28 cellular contexts compared by ENCODE assay signal in genomic region chr11:121961228-121961860, GRCh38.
DNase-seq lines count a peak whose midpoint lies in the region; ATAC-seq, FAIRE-seq and TF ChIP-seq lines count a peak whose summit lies in the region.
"Had no signal": no experiment of that assay in that cellular context is flagged by ENCODE, and none has a peak within 500 bp of the region (broad histone marks: within the 10 kb centered on the region; RNA-seq: fewer than 3 reads in every experiment).

No MANE protein-coding gene starts in this region.

- H2AFZ ChIP-seq in astrocyte (ENCODE audit: low read depth, low read length) (no peak overlapping the region), smooth muscle cell (ENCODE audit: low read depth) (peak overlapping the region; percentile 75)
- H2AFZ ChIP-seq: hepatocyte had no signal

- H3K4me2 ChIP-seq in astrocyte (ENCODE audit: low read length), result no peak overlapping the region
- no peak overlapping the region for H3K4me2 ChIP-seq in smooth muscle cell
- H3K4me2 ChIP-seq: hepatocyte had no signal

- no peak overlapping the region for H3K4me3 Mint-ChIP-seq in astrocyte (ENCODE audit: unreplicated experiment)
- H3K4me3 Mint-ChIP-seq: activated T-cell treated with anti-CD3 and anti-CD28 coated beads, Interleukin-2, amount 50 U/mL, for 72 hours; immature natural killer cell; T-helper 17 cell had no signal

- H3K4me3 ChIP-seq in astrocyte (ENCODE audit: insufficient read depth, low read depth, low read length) (no peak overlapping the region), smooth muscle cell (no peak overlapping the region)
- H3K4me3 ChIP-seq: dorsolateral prefrontal cortex, hepatocyte, left lung, SJSA1, upper lobe of left lung had no signal

- no peaks in the 10 kb centered on the region for H4K20me1 ChIP-seq in astrocyte (ENCODE audit: insufficient read depth, low read length)
- no peaks in the 10 kb centered on the region for H4K20me1 ChIP-seq in smooth muscle cell (ENCODE audit: low read depth)

- H3K9me3 Mint-ChIP-seq in astrocyte (ENCODE audit: unreplicated experiment), result peaks cover 2% of the 10 kb centered on the region
- H3K9me3 Mint-ChIP-seq: activated T-cell treated with anti-CD3 and anti-CD28 coated beads, Interleukin-2, amount 50 U/mL, for 72 hours; immature natural killer cell had no signal

- H3K9me3 ChIP-seq in astrocyte (ENCODE audit: insufficient read depth, low read depth, low read length), result no peaks in the 10 kb centered on the region
- no peaks in the 10 kb centered on the region for H3K9me3 ChIP-seq in smooth muscle cell (replicated peaks; ENCODE audit: low read depth)
- H3K9me3 ChIP-seq: left lung, SJSA1, upper lobe of left lung had no signal

- H3K9ac ChIP-seq in astrocyte (ENCODE audit: low read length), result no peak overlapping the region
- no peak overlapping the region for H3K9ac ChIP-seq in smooth muscle cell (ENCODE audit: low read depth)

- ATAC-seq in HG03039 (IDR thresholded peaks at IDR 0.05; ENCODE audit: unreplicated experiment) (no peak), GM19452 (IDR thresholded peaks at IDR 0.05; ENCODE audit: unreplicated experiment) (no peak), GM19397 (IDR thresholded peaks at IDR 0.05; ENCODE audit: unreplicated experiment) (no peak)
- ATAC-seq: activated T-cell treated with anti-CD3 and anti-CD28 coated beads, Interleukin-2, amount 50 U/mL, for 72 hours; foreskin keratinocyte; left lung; T-helper 17 cell had no signal

- no peaks in the 10 kb centered on the region for H3K36me3 ChIP-seq in astrocyte (ENCODE audit: insufficient read depth, low read length)
- H3K36me3 ChIP-seq in smooth muscle cell (ENCODE audit: low read depth), result no peaks in the 10 kb centered on the region
- H3K36me3 ChIP-seq: left lung, SJSA1, upper lobe of left lung had no signal

- H3K27me3 ChIP-seq in astrocyte (ENCODE audit: insufficient read depth, low read length), result no peaks in the 10 kb centered on the region
- no peaks in the 10 kb centered on the region for H3K27me3 ChIP-seq in smooth muscle cell (ENCODE audit: low read depth)
- H3K27me3 ChIP-seq: dorsolateral prefrontal cortex, foreskin keratinocyte, hepatocyte, left lung, SJSA1, upper lobe of left lung had no signal

- no peaks in the 10 kb centered on the region for H3K36me3 Mint-ChIP-seq in astrocyte (ENCODE audit: low read depth, unreplicated experiment)
- H3K36me3 Mint-ChIP-seq: immature natural killer cell had no signal

- H3K27ac Mint-ChIP-seq in astrocyte (ENCODE audit: unreplicated experiment), result no peak overlapping the region
- H3K27ac Mint-ChIP-seq: activated T-cell treated with anti-CD3 and anti-CD28 coated beads, Interleukin-2, amount 50 U/mL, for 72 hours; immature natural killer cell; T-helper 17 cell had no signal

- H3K27me3 Mint-ChIP-seq in astrocyte (ENCODE audit: low read depth, unreplicated experiment), result peaks cover 3% of the 10 kb centered on the region

- no peak overlapping the region for H3K27ac ChIP-seq in astrocyte (ENCODE audit: low read depth, low read length)
- no peak overlapping the region for H3K27ac ChIP-seq in smooth muscle cell (ENCODE audit: low read depth)
- H3K27ac ChIP-seq: foreskin keratinocyte, hepatocyte, left lung, SJSA1, upper lobe of left lung had no signal

- WGBS in smooth muscle cell (ENCODE audit: low lambda C conversion rate), result 55% methylated on average over 3 of the region's 3 CpGs

- no peaks in the 10 kb centered on the region for H3K79me2 ChIP-seq in astrocyte (ENCODE audit: insufficient read depth, low read length)
- H3K79me2 ChIP-seq in smooth muscle cell (ENCODE audit: low read depth), result no peaks in the 10 kb centered on the region
- H3K79me2 ChIP-seq: hepatocyte had no signal

- peaks cover 3% of the 10 kb centered on the region for H3F3A ChIP-seq in smooth muscle cell (ENCODE audit: low read depth)

- H3K4me1 ChIP-seq in astrocyte (ENCODE audit: insufficient read depth, low read length), result peaks cover 16% of the 10 kb centered on the region
- H3K4me1 ChIP-seq in smooth muscle cell (ENCODE audit: low read depth), result no peaks in the 10 kb centered on the region
- H3K4me1 ChIP-seq: left lung, upper lobe of left lung had no signal

- DNase-seq in HCEC 1CT (peak; percentile 4), astrocyte (ENCODE audit: low read depth) (no peak), hepatic stellate cell (ENCODE audit: low spot score) (peak; percentile 9), smooth muscle cell (lab: John Stamatoyannopoulos, UW; ENCODE audit: unreplicated experiment) (no peak), NCI-H146 treated with DMSO at 0.1 percent for 48 hours (lab: John Stamatoyannopoulos, UW; ENCODE audit: unreplicated experiment) (no peak)
- DNase-seq: activated CD4-positive, alpha-beta T cell treated with anti-CD3 and anti-CD28 coated beads for 4 hours; activated naive CD4-positive, alpha-beta T cell treated with Interleukin-2 at 50 U/mL for 16 hours; activated T-cell treated with anti-CD3 and anti-CD28 coated beads, Interleukin-2, amount 50 U/mL, for 72 hours; amniotic stem cell; dorsolateral prefrontal cortex; foreskin keratinocyte; immature natural killer cell; KG1; left lung; NCI-H146; NCI-H69; posterior cingulate gyrus; T-helper 17 cell; upper lobe of left lung had no signal

- TF ChIP-seq CTCF in astrocyte (IDR thresholded peaks at IDR 0.05; ENCODE audit: insufficient read depth, low read depth, low read length) (no peak), smooth muscle cell (IDR thresholded peaks at IDR 0.05; ENCODE audit: borderline replicate concordance, insufficient read depth, poor library complexity, severe bottlenecking) (no peak)

- peak; percentile 29 for FAIRE-seq in astrocyte (lab: Jason Lieb, UNC)
- FAIRE-seq: G401.6, H1, HTR-8/SVneo, RCC 7860 had no signal

- peaks cover 13% of the 10 kb centered on the region for H3K4me1 Mint-ChIP-seq in astrocyte (ENCODE audit: low read depth, unreplicated experiment)
- H3K4me1 Mint-ChIP-seq: immature natural killer cell, T-helper 17 cell had no signal

Comparison
In these comparisons a context has a peak if more than half of its experiments do, and no peak if none do; other contexts are left out.
1. DNase-seq: peak in HCEC 1CT (single experiment) and hepatic stellate cell (single experiment); none in astrocyte (single experiment), smooth muscle cell (single experiment) and NCI-H146 treated with DMSO at 0.1 percent for 48 hours (single experiment).